In genomic region chr14:94175403-94176146, GRCh38 we compare ENCODE assay signal across 8 cellular contexts. TPM values are rescaled to one million over a fixed set of nuclear protein-coding genes. Genes with fewer than 3 reads are reported as not detected.
DNase-seq lines count a peak whose midpoint lies in the region; ATAC-seq and TF ChIP-seq lines count a peak whose summit lies in the region.

No MANE protein-coding gene starts in this region.

- DNase-seq in NCI-H1105 treated with DMSO at 0.1 percent for 48 hours (lab: John Stamatoyannopoulos, UW) (peak; percentile 41), NCI-H1105 (lab: John Stamatoyannopoulos, UW) (no peak), SK-N-MC (ENCODE audit: low read depth, low spot score) (no peak), foreskin keratinocyte (no peak), LoVo (ENCODE audit: low spot score) (no peak)

- H3K4me2 ChIP-seq in skeletal muscle satellite cell (ENCODE audit: low read length) = peak overlapping the region; percentile 87

- ATAC-seq in foreskin keratinocyte (no peak), GM18511 (IDR thresholded peaks at IDR 0.05; ENCODE audit: unreplicated experiment) (no peak), GM18907 (IDR thresholded peaks at IDR 0.05; ENCODE audit: unreplicated experiment) (no peak)

- H3K27me3 ChIP-seq in foreskin keratinocyte (no peaks in the 10 kb centered on the region), skeletal muscle satellite cell (ENCODE audit: control insufficient read depth, insufficient read depth, low read length) (peaks cover 53% of the 10 kb centered on the region)

- H3K36me3 ChIP-seq in SK-N-MC (ENCODE audit: insufficient read depth, low read length) (no peaks in the 10 kb centered on the region), skeletal muscle satellite cell (ENCODE audit: insufficient read depth, low read length) (no peaks in the 10 kb centered on the region)

- H3K9me3 ChIP-seq in SK-N-MC (ENCODE audit: low read depth, low read length) = no peaks in the 10 kb centered on the region
- H3K9me3 ChIP-seq in skeletal muscle satellite cell (replicated peaks; ENCODE audit: low read length) = no peaks in the 10 kb centered on the region

- H3K4me1 ChIP-seq in foreskin keratinocyte (peaks cover 26% of the 10 kb centered on the region), skeletal muscle satellite cell (ENCODE audit: control insufficient read depth, insufficient read depth, low read length) (peaks cover 19% of the 10 kb centered on the region)

- no peak overlapping the region for H3K27ac ChIP-seq in SK-N-MC
- H3K27ac ChIP-seq in foreskin keratinocyte = peak overlapping the region; percentile 30

- no peak for TF ChIP-seq CTCF in foreskin keratinocyte (conservative IDR thresholded peaks at IDR 0.05)

- H3K9ac ChIP-seq in SK-N-MC (ENCODE audit: insufficient read length) = no peak overlapping the region
- no peak overlapping the region for H3K9ac ChIP-seq in skeletal muscle satellite cell (ENCODE audit: low read depth, low read length)

- H3K4me3 ChIP-seq in SK-N-MC (0 out of 2 replicates have a peak overlapping the region, but pooled peaks have one; percentile 13), skeletal muscle satellite cell (ENCODE audit: low read length) (peak overlapping the region; percentile 45)

RNA-seq across cellular contexts. Expression of gene PPP4R4, which starts 1.5 kb away (rescaled TPM):
- 4.4 and 6.7 TPM in 2 replicates for total RNA-seq in foreskin keratinocyte
- polyA plus RNA-seq in foreskin keratinocyte = 1.4 and 1.9 TPM in 2 replicates
- under 0.01 and 0.22 TPM in 2 replicates for total RNA-seq in skeletal muscle satellite cell (2012; rRNA removed)

RNA-seq across cellular contexts. Expression of gene IFI27L2, which starts 46.2 kb away (rescaled TPM):
- total RNA-seq in foreskin keratinocyte = 101 and 145 TPM in 2 replicates
- polyA plus RNA-seq in foreskin keratinocyte = 160 and 242 TPM in 2 replicates
- 47.4 and 59.6 TPM in 2 replicates for total RNA-seq in skeletal muscle satellite cell (2012; rRNA removed)
